28 cellular contexts compared by ENCODE assay signal in the genomic region with DNA sequence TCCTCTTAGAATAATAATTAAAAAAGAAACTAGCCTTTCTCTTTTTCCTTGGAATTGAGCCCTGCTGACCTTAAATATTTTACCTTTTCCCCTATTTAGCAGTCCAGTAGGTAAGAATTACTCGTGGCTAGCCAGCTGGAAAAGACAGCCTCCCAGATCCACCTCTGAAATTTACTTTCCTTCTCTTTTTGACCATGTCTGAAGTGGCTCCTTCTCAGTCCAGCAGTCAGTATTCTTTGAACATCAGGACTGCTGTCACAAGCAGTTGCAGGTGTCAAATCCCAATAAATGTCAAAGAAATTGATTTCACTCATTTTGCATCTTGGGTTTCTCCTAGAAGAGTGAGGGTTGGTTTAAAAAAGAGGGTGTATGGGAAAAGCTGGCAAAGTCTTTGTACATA.
"Had no signal": no experiment of that assay in that cellular context is flagged by ENCODE, and none has a peak within 500 bp of the region (broad histone marks: within the 10 kb centered on the region; RNA-seq: fewer than 3 reads in every experiment).

No MANE protein-coding gene starts in this region.

- H3K4me3 Mint-ChIP-seq: activated CD4-positive, alpha-beta memory T cell treated with anti-CD3 and anti-CD28 coated beads, Interleukin-2, amount 10 ng/mL, durations not matched to agents 7 days and 5 days; activated CD8-positive, alpha-beta memory T cell treated with anti-CD3 and anti-CD28 coated beads, Interleukin-2, amount 10 ng/mL, durations not matched to agents 7 days and 5 days; activated naive CD8-positive, alpha-beta T cell treated with anti-CD3 and anti-CD28 coated beads for 36 hours; central memory CD8-positive, alpha-beta T cell had no signal

- H3K4me1 Mint-ChIP-seq: activated CD4-positive, alpha-beta memory T cell treated with anti-CD3 and anti-CD28 coated beads, Interleukin-2, amount 10 ng/mL, durations not matched to agents 7 days and 5 days; activated CD8-positive, alpha-beta memory T cell treated with anti-CD3 and anti-CD28 coated beads, Interleukin-2, amount 10 ng/mL, durations not matched to agents 7 days and 5 days; activated naive CD8-positive, alpha-beta T cell treated with anti-CD3 and anti-CD28 coated beads for 36 hours; central memory CD8-positive, alpha-beta T cell had no signal

- H3K27ac ChIP-seq: cardiac muscle cell, PC-9, SJCRH30, SK-N-MC, WERI-Rb-1 had no signal

- H3K36me3 ChIP-seq: cardiac muscle cell, SJCRH30, WERI-Rb-1 had no signal

- H3K27me3 Mint-ChIP-seq: activated CD4-positive, alpha-beta memory T cell treated with anti-CD3 and anti-CD28 coated beads, Interleukin-2, amount 10 ng/mL, durations not matched to agents 7 days and 5 days; activated CD8-positive, alpha-beta memory T cell treated with anti-CD3 and anti-CD28 coated beads, Interleukin-2, amount 10 ng/mL, durations not matched to agents 7 days and 5 days; activated naive CD8-positive, alpha-beta T cell treated with anti-CD3 and anti-CD28 coated beads for 36 hours; central memory CD8-positive, alpha-beta T cell had no signal

- H3K27ac Mint-ChIP-seq: activated CD4-positive, alpha-beta memory T cell treated with anti-CD3 and anti-CD28 coated beads, Interleukin-2, amount 10 ng/mL, durations not matched to agents 7 days and 5 days; activated CD8-positive, alpha-beta memory T cell treated with anti-CD3 and anti-CD28 coated beads, Interleukin-2, amount 10 ng/mL, durations not matched to agents 7 days and 5 days; activated naive CD8-positive, alpha-beta T cell treated with anti-CD3 and anti-CD28 coated beads for 36 hours had no signal

- H3K4me1 ChIP-seq: SJCRH30 had no signal

- ATAC-seq: activated CD8-positive, alpha-beta memory T cell treated with anti-CD3 and anti-CD28 coated beads, Interleukin-2, amount 10 ng/mL, durations not matched to agents 7 days and 5 days had no signal

- H3K9me3 ChIP-seq: SJCRH30 had no signal

- H3K4me3 ChIP-seq: cardiac muscle cell, PC-9, SJCRH30, SK-N-MC had no signal

- H2AFZ ChIP-seq: PC-9 had no signal

- H3K4me2 ChIP-seq: PC-9 had no signal

- DNase-seq: activated CD4-positive, alpha-beta memory T cell treated with anti-CD3 and anti-CD28 coated beads, Interleukin-2, amount 10 ng/mL, durations not matched to agents 7 days and 5 days; activated CD4-positive, alpha-beta T cell treated with anti-CD3 and anti-CD28 coated beads for 1 hour; activated CD4-positive, alpha-beta T cell treated with anti-CD3 and anti-CD28 coated beads for 48 hours; activated CD4-positive, CD25-positive, alpha-beta regulatory T cell; activated CD8-positive, alpha-beta memory T cell treated with anti-CD3 and anti-CD28 coated beads for 24 hours; activated CD8-positive, alpha-beta memory T cell treated with anti-CD3 and anti-CD28 coated beads, Interleukin-2, amount 10 ng/mL, durations not matched to agents 7 days and 5 days; activated CD8-positive, alpha-beta memory T cell treated with anti-CD3 and anti-CD28 coated beads, Interleukin-2, amount 50 U/mL, for 48 hours; activated effector memory CD4-positive, alpha-beta T cell treated with Interleukin-2 at 50 U/mL for 16 hours; activated naive CD4-positive, alpha-beta T cell treated with anti-CD3 and anti-CD28 coated beads, Interleukin-2, amount 50 U/mL, for 16 hours; activated naive CD8-positive, alpha-beta T cell treated with anti-CD3 and anti-CD28 coated beads for 36 hours; activated T-cell treated with anti-CD3 and anti-CD28 coated beads, Interleukin-2, amount 50 U/mL, for 48 hours; amniotic stem cell; aorta; Karpas-422; NCI-H1105; NCI-H1417 treated with DMSO at 0.1 percent for 48 hours; NCI-H187 treated with DMSO at 0.1 percent for 48 hours; NCI-H2081; NCI-H345; NCI-H524 treated with DMSO at 0.1 percent for 48 hours; PC-9; SHP77; SJCRH30; T1000; WERI-Rb-1 had no signal

- H3K36me3 Mint-ChIP-seq: activated CD8-positive, alpha-beta memory T cell treated with anti-CD3 and anti-CD28 coated beads, Interleukin-2, amount 10 ng/mL, durations not matched to agents 7 days and 5 days; activated naive CD8-positive, alpha-beta T cell treated with anti-CD3 and anti-CD28 coated beads for 36 hours had no signal

- H3K27me3 ChIP-seq: cardiac muscle cell, SJCRH30 had no signal
